1 cellular context compared by ENCODE assay signal in the genomic region with DNA sequence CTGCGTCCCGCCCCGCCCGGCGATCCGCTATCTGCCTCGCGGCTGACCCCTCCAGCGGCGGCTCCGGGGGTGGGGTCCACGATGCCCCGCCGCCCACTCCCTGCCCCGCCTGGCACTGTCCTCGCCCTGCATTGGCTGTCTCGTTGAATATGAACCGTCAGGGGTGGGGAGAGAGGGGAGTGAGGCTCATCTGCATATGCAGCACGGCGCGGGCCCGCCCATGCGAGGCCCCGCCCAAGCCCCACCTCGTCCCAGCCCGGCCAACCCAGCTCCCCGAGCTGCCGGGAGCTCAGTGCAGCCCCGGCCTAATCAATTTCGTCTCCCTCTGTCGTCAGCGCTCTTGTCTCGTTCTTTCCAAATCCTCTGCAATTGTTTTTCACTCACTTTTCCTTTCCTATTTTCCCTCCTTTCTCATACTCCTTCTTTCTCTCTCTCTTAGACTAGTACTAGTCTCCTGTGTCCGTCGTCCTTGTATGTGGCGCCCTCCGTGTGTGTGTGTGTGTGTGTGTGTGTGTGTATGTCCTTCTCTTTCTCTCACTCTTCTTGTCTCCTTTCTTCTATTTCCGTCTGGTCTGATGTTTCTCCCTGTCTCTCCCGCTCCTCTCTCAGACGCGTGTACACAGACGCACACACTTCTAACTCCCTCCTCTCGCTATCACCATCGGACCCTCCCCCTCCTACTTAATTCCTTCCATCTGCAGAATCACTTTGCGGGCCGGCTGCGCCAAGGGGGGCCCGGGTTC.
TF ChIP-seq lines count a peak whose summit lies in the region.

No MANE protein-coding gene starts in this region.

TF ChIP-seq in K562, 482 proteins besides CTCF, POLR2A, EP300 and RAD21 (continued from another document and continues in another):
- TF ChIP-seq, protein P1, sequence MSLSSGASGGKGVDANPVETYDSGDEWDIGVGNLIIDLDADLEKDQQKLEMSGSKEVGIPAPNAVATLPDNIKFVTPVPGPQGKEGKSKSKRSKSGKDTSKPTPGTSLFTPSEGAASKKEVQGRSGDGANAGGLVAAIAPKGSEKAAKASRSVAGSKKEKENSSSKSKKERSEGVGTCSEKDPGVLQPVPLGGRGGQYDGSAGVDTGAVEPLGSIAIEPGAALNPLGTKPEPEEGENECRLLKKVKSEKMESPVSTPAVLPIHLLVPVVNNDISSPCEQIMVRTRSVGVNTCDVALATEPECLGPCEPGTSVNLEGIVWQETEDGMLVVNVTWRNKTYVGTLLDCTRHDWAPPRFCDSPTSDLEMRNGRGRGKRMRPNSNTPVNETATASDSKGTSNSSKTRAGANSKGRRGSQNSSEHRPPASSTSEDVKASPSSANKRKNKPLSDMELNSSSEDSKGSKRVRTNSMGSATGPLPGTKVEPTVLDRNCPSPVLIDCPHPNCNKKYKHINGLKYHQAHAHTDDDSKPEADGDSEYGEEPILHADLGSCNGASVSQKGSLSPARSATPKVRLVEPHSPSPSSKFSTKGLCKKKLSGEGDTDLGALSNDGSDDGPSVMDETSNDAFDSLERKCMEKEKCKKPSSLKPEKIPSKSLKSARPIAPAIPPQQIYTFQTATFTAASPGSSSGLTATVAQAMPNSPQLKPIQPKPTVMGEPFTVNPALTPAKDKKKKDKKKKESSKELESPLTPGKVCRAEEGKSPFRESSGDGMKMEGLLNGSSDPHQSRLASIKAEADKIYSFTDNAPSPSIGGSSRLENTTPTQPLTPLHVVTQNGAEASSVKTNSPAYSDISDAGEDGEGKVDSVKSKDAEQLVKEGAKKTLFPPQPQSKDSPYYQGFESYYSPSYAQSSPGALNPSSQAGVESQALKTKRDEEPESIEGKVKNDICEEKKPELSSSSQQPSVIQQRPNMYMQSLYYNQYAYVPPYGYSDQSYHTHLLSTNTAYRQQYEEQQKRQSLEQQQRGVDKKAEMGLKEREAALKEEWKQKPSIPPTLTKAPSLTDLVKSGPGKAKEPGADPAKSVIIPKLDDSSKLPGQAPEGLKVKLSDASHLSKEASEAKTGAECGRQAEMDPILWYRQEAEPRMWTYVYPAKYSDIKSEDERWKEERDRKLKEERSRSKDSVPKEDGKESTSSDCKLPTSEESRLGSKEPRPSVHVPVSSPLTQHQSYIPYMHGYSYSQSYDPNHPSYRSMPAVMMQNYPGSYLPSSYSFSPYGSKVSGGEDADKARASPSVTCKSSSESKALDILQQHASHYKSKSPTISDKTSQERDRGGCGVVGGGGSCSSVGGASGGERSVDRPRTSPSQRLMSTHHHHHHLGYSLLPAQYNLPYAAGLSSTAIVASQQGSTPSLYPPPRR (CRISPR knock-in tag; IDR thresholded peaks at IDR 0.05; ENCODE audit: borderline replicate concordance) = no peak
- TF ChIP-seq, protein P2, sequence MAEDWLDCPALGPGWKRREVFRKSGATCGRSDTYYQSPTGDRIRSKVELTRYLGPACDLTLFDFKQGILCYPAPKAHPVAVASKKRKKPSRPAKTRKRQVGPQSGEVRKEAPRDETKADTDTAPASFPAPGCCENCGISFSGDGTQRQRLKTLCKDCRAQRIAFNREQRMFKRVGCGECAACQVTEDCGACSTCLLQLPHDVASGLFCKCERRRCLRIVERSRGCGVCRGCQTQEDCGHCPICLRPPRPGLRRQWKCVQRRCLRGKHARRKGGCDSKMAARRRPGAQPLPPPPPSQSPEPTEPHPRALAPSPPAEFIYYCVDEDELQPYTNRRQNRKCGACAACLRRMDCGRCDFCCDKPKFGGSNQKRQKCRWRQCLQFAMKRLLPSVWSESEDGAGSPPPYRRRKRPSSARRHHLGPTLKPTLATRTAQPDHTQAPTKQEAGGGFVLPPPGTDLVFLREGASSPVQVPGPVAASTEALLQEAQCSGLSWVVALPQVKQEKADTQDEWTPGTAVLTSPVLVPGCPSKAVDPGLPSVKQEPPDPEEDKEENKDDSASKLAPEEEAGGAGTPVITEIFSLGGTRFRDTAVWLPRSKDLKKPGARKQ (CRISPR knock-in tag; IDR thresholded peaks at IDR 0.05) = no peak
- TF ChIP-seq JUNB (CRISPR knock-in tag; conservative IDR thresholded peaks at IDR 0.05) (no peak), ZFP36 (IDR thresholded peaks at IDR 0.05; ENCODE audit: low read depth, low read length, partially characterized antibody) (peak; percentile 27), FOXK1 (CRISPR knock-in tag; IDR thresholded peaks at IDR 0.05; ENCODE audit: borderline replicate concordance) (no peak), U2AF2 (optimal IDR thresholded peaks at IDR 0.05; ENCODE audit: low read depth, low read length) (no peak), ZNF707 (CRISPR knock-in tag; conservative IDR thresholded peaks at IDR 0.05) (no peak), ILF3 (IDR thresholded peaks at IDR 0.05; ENCODE audit: borderline replicate concordance) (no peak), PHTF2 (CRISPR knock-in tag; IDR thresholded peaks at IDR 0.05) (no peak), CBX8 (IDR thresholded peaks at IDR 0.05; ENCODE audit: borderline replicate concordance, extremely low read depth, low read depth, low read length, poor library complexity, severe bottlenecking) (no peak), PTRF (tag; IDR thresholded peaks at IDR 0.05) (no peak), FOXK2 (conservative IDR thresholded peaks at IDR 0.05 in 1 of 2, IDR thresholded peaks at IDR 0.05 in 1 of 2; ENCODE audit: low read depth in 2 of 2) (peak; percentile 88 to 94), NCOA2 (IDR thresholded peaks at IDR 0.05; ENCODE audit: partially characterized antibody in 2 of 2) (no peak), ZNF75A (CRISPR knock-in tag; IDR thresholded peaks at IDR 0.05) (no peak), ZNF717 (CRISPR knock-in tag; IDR thresholded peaks at IDR 0.05) (no peak), STAG1 (CRISPR knock-in tag; IDR thresholded peaks at IDR 0.05; ENCODE audit: borderline replicate concordance) (no peak), NCOA1 (IDR thresholded peaks at IDR 0.05; ENCODE audit: low read depth) (peak; percentile 77; the same call in 1 of the 2 replicates), MTA3 (IDR thresholded peaks at IDR 0.05; ENCODE audit: borderline replicate concordance) (peak; percentile 75), ZNF507 (tag; conservative IDR thresholded peaks at IDR 0.05) (no peak), HMG20B (CRISPR knock-in tag; IDR thresholded peaks at IDR 0.05) (no peak), ZNF785 (CRISPR knock-in tag; IDR thresholded peaks at IDR 0.05) (no peak), ILK (tag; IDR thresholded peaks at IDR 0.05; ENCODE audit: borderline replicate concordance, low read depth) (no peak), BRD9 (IDR thresholded peaks at IDR 0.05; ENCODE audit: low read depth, partially characterized antibody) (peak; percentile 98), TBP (optimal IDR thresholded peaks at IDR 0.05; ENCODE audit: low read depth, low read length) (peak; percentile 72), ARID1B (IDR thresholded peaks at IDR 0.05) (peak; percentile 90), GABPB2 (CRISPR knock-in tag; conservative IDR thresholded peaks at IDR 0.05) (no peak), HMG20A (CRISPR knock-in tag; conservative IDR thresholded peaks at IDR 0.05) (no peak)
- TF ChIP-seq, protein P3, sequence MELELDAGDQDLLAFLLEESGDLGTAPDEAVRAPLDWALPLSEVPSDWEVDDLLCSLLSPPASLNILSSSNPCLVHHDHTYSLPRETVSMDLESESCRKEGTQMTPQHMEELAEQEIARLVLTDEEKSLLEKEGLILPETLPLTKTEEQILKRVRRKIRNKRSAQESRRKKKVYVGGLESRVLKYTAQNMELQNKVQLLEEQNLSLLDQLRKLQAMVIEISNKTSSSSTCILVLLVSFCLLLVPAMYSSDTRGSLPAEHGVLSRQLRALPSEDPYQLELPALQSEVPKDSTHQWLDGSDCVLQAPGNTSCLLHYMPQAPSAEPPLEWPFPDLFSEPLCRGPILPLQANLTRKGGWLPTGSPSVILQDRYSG (tag; conservative IDR thresholded peaks at IDR 0.05; ENCODE audit: low read depth) = no peak
- TF ChIP-seq, protein P4, sequence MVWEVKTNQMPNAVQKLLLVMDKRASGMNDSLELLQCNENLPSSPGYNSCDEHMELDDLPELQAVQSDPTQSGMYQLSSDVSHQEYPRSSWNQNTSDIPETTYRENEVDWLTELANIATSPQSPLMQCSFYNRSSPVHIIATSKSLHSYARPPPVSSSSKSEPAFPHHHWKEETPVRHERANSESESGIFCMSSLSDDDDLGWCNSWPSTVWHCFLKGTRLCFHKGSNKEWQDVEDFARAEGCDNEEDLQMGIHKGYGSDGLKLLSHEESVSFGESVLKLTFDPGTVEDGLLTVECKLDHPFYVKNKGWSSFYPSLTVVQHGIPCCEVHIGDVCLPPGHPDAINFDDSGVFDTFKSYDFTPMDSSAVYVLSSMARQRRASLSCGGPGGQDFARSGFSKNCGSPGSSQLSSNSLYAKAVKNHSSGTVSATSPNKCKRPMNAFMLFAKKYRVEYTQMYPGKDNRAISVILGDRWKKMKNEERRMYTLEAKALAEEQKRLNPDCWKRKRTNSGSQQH (CRISPR knock-in tag; IDR thresholded peaks at IDR 0.05) = peak; percentile 98
- TF ChIP-seq, protein P5, sequence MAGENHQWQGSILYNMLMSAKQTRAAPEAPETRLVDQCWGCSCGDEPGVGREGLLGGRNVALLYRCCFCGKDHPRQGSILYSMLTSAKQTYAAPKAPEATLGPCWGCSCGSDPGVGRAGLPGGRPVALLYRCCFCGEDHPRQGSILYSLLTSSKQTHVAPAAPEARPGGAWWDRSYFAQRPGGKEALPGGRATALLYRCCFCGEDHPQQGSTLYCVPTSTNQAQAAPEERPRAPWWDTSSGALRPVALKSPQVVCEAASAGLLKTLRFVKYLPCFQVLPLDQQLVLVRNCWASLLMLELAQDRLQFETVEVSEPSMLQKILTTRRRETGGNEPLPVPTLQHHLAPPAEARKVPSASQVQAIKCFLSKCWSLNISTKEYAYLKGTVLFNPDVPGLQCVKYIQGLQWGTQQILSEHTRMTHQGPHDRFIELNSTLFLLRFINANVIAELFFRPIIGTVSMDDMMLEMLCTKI (IDR thresholded peaks at IDR 0.05; ENCODE audit: partially characterized antibody) = no peak
- TF ChIP-seq, protein P6, sequence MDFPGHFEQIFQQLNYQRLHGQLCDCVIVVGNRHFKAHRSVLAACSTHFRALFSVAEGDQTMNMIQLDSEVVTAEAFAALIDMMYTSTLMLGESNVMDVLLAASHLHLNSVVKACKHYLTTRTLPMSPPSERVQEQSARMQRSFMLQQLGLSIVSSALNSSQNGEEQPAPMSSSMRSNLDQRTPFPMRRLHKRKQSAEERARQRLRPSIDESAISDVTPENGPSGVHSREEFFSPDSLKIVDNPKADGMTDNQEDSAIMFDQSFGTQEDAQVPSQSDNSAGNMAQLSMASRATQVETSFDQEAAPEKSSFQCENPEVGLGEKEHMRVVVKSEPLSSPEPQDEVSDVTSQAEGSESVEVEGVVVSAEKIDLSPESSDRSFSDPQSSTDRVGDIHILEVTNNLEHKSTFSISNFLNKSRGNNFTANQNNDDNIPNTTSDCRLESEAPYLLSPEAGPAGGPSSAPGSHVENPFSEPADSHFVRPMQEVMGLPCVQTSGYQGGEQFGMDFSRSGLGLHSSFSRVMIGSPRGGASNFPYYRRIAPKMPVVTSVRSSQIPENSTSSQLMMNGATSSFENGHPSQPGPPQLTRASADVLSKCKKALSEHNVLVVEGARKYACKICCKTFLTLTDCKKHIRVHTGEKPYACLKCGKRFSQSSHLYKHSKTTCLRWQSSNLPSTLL (IDR thresholded peaks at IDR 0.05) = peak; percentile 82
- TF ChIP-seq, protein P7, sequence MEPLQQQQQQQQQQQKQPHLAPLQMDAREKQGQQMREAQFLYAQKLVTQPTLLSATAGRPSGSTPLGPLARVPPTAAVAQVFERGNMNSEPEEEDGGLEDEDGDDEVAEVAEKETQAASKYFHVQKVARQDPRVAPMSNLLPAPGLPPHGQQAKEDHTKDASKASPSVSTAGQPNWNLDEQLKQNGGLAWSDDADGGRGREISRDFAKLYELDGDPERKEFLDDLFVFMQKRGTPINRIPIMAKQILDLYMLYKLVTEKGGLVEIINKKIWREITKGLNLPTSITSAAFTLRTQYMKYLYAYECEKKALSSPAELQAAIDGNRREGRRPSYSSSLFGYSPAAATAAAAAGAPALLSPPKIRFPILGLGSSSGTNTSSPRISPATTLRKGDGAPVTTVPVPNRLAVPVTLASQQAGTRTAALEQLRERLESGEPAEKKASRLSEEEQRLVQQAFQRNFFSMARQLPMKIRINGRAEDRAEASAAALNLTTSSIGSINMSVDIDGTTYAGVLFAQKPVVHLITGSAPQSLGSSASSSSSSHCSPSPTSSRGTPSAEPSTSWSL (CRISPR knock-in tag; IDR thresholded peaks at IDR 0.05; ENCODE audit: borderline replicate concordance) = no peak
- TF ChIP-seq, protein P8, sequence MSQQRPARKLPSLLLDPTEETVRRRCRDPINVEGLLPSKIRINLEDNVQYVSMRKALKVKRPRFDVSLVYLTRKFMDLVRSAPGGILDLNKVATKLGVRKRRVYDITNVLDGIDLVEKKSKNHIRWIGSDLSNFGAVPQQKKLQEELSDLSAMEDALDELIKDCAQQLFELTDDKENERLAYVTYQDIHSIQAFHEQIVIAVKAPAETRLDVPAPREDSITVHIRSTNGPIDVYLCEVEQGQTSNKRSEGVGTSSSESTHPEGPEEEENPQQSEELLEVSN (IDR thresholded peaks at IDR 0.05; ENCODE audit: borderline replicate concordance in 1 of 2, extremely low read depth in 1 of 2, insufficient read depth in 1 of 2, insufficient read length in 1 of 2, low read depth in 1 of 2, low read length in 1 of 2, poor library complexity in 1 of 2, severe bottlenecking in 1 of 2) = peak in 1 of 2 experiments; percentile 7
- TF ChIP-seq, protein P9, sequence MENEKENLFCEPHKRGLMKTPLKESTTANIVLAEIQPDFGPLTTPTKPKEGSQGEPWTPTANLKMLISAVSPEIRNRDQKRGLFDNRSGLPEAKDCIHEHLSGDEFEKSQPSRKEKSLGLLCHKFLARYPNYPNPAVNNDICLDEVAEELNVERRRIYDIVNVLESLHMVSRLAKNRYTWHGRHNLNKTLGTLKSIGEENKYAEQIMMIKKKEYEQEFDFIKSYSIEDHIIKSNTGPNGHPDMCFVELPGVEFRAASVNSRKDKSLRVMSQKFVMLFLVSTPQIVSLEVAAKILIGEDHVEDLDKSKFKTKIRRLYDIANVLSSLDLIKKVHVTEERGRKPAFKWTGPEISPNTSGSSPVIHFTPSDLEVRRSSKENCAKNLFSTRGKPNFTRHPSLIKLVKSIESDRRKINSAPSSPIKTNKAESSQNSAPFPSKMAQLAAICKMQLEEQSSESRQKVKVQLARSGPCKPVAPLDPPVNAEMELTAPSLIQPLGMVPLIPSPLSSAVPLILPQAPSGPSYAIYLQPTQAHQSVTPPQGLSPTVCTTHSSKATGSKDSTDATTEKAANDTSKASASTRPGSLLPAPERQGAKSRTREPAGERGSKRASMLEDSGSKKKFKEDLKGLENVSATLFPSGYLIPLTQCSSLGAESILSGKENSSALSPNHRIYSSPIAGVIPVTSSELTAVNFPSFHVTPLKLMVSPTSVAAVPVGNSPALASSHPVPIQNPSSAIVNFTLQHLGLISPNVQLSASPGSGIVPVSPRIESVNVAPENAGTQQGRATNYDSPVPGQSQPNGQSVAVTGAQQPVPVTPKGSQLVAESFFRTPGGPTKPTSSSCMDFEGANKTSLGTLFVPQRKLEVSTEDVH (IDR thresholded peaks at IDR 0.05; ENCODE audit: low read depth, partially characterized antibody) = peak; percentile 81
